Comparison of ENCODE assay signal across 1 cellular context in the genomic region with DNA sequence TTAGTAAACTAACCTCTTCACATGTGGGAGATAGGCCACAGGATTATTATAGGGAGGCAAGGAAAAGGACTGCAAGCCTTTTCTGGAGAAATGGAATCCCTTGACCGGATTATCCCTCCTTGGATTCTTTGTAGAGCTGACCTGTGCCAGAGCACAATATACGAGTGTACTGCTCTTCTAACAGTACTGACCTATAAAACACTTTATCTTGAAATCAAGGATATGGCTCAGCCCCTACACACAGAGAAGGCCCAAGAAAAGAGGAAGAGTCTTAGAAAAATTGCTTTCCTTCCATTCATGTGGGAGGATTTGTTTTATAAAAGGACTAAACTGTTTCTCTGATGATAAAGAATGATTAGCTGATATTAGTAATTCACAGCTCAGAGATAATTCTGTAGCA.
A peak's percentile ranks its signal among the peaks of the same experiment; 100 is the strongest.
TF ChIP-seq lines count a peak whose summit lies in the region.

No MANE protein-coding gene starts in this region.

TF ChIP-seq in K562, 482 proteins besides CTCF, POLR2A, EP300 and RAD21 (continued from another document and continues in another):
- TF ChIP-seq, protein P1, sequence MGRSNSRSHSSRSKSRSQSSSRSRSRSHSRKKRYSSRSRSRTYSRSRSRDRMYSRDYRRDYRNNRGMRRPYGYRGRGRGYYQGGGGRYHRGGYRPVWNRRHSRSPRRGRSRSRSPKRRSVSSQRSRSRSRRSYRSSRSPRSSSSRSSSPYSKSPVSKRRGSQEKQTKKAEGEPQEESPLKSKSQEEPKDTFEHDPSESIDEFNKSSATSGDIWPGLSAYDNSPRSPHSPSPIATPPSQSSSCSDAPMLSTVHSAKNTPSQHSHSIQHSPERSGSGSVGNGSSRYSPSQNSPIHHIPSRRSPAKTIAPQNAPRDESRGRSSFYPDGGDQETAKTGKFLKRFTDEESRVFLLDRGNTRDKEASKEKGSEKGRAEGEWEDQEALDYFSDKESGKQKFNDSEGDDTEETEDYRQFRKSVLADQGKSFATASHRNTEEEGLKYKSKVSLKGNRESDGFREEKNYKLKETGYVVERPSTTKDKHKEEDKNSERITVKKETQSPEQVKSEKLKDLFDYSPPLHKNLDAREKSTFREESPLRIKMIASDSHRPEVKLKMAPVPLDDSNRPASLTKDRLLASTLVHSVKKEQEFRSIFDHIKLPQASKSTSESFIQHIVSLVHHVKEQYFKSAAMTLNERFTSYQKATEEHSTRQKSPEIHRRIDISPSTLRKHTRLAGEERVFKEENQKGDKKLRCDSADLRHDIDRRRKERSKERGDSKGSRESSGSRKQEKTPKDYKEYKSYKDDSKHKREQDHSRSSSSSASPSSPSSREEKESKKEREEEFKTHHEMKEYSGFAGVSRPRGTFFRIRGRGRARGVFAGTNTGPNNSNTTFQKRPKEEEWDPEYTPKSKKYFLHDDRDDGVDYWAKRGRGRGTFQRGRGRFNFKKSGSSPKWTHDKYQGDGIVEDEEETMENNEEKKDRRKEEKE (IDR thresholded peaks at IDR 0.05; ENCODE audit: borderline replicate concordance in 1 of 2, control insufficient read depth in 1 of 2, low read depth in 2 of 2, low read length in 1 of 2) = no peak
- TF ChIP-seq, protein P2, sequence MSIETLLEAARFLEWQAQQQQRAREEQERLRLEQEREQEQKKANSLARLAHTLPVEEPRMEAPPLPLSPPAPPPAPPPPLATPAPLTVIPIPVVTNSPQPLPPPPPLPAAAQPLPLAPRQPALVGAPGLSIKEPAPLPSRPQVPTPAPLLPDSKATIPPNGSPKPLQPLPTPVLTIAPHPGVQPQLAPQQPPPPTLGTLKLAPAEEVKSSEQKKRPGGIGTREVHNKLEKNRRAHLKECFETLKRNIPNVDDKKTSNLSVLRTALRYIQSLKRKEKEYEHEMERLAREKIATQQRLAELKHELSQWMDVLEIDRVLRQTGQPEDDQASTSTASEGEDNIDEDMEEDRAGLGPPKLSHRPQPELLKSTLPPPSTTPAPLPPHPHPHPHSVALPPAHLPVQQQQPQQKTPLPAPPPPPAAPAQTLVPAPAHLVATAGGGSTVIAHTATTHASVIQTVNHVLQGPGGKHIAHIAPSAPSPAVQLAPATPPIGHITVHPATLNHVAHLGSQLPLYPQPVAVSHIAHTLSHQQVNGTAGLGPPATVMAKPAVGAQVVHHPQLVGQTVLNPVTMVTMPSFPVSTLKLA (conservative IDR thresholded peaks at IDR 0.05) = 0 out of 4 replicates have a peak, but pooled peaks of 1 of the 2 experiments have one; percentile 1
- TF ChIP-seq RUNX1 (IDR thresholded peaks at IDR 0.05; ENCODE audit: low read depth) (no peak), COPS2 (conservative IDR thresholded peaks at IDR 0.05) (no peak), ZSCAN32 (CRISPR knock-in tag; IDR thresholded peaks at IDR 0.05) (no peak), SMARCC2 (IDR thresholded peaks at IDR 0.05; ENCODE audit: low read depth) (peak; percentile 33; the same call in 1 of the 2 replicates), MEIS2 (IDR thresholded peaks at IDR 0.05; ENCODE audit: partially characterized antibody) (no peak), MCM2 (IDR thresholded peaks at IDR 0.05; ENCODE audit: low read depth) (no peak), HDAC2 (IDR thresholded peaks at IDR 0.05) (no peak), GATA2 (CRISPR knock-in tag; IDR thresholded peaks at IDR 0.05) (peak; percentile 82), ZC3H4 (CRISPR knock-in tag; IDR thresholded peaks at IDR 0.05; ENCODE audit: borderline replicate concordance) (no peak), HMG20B (CRISPR knock-in tag; IDR thresholded peaks at IDR 0.05) (no peak), ZBTB8A (IDR thresholded peaks at IDR 0.05; ENCODE audit: partially characterized antibody) (no peak), CXXC5 (CRISPR knock-in tag; IDR thresholded peaks at IDR 0.05) (0 out of 2 replicates have a peak, but pooled peaks have one; percentile 6), SMARCE1 (IDR thresholded peaks at IDR 0.05) (0 out of 2 replicates have a peak, but pooled peaks have one; percentile 56), HDAC8 (tag; IDR thresholded peaks at IDR 0.05) (no peak), RBM25 (IDR thresholded peaks at IDR 0.05; ENCODE audit: low read depth, low read length, severe bottlenecking) (no peak), NRF1 (conservative IDR thresholded peaks at IDR 0.05 in 1 of 2, IDR thresholded peaks at IDR 0.05 in 1 of 2) (no peak), ARID1B (IDR thresholded peaks at IDR 0.05) (peak; percentile 59), MYNN (IDR thresholded peaks at IDR 0.05) (no peak), MYNN (CRISPR knock-in tag; IDR thresholded peaks at IDR 0.05) (no peak), ZFX (CRISPR knock-in tag; IDR thresholded peaks at IDR 0.05) (no peak), ZNF121 (CRISPR knock-in tag; conservative IDR thresholded peaks at IDR 0.05) (no peak), RB1 (IDR thresholded peaks at IDR 0.05; ENCODE audit: low read depth) (no peak), SOX6 (IDR thresholded peaks at IDR 0.05) (peak; percentile 15; the same call in 1 of the 2 replicates)
- TF ChIP-seq, protein P3, sequence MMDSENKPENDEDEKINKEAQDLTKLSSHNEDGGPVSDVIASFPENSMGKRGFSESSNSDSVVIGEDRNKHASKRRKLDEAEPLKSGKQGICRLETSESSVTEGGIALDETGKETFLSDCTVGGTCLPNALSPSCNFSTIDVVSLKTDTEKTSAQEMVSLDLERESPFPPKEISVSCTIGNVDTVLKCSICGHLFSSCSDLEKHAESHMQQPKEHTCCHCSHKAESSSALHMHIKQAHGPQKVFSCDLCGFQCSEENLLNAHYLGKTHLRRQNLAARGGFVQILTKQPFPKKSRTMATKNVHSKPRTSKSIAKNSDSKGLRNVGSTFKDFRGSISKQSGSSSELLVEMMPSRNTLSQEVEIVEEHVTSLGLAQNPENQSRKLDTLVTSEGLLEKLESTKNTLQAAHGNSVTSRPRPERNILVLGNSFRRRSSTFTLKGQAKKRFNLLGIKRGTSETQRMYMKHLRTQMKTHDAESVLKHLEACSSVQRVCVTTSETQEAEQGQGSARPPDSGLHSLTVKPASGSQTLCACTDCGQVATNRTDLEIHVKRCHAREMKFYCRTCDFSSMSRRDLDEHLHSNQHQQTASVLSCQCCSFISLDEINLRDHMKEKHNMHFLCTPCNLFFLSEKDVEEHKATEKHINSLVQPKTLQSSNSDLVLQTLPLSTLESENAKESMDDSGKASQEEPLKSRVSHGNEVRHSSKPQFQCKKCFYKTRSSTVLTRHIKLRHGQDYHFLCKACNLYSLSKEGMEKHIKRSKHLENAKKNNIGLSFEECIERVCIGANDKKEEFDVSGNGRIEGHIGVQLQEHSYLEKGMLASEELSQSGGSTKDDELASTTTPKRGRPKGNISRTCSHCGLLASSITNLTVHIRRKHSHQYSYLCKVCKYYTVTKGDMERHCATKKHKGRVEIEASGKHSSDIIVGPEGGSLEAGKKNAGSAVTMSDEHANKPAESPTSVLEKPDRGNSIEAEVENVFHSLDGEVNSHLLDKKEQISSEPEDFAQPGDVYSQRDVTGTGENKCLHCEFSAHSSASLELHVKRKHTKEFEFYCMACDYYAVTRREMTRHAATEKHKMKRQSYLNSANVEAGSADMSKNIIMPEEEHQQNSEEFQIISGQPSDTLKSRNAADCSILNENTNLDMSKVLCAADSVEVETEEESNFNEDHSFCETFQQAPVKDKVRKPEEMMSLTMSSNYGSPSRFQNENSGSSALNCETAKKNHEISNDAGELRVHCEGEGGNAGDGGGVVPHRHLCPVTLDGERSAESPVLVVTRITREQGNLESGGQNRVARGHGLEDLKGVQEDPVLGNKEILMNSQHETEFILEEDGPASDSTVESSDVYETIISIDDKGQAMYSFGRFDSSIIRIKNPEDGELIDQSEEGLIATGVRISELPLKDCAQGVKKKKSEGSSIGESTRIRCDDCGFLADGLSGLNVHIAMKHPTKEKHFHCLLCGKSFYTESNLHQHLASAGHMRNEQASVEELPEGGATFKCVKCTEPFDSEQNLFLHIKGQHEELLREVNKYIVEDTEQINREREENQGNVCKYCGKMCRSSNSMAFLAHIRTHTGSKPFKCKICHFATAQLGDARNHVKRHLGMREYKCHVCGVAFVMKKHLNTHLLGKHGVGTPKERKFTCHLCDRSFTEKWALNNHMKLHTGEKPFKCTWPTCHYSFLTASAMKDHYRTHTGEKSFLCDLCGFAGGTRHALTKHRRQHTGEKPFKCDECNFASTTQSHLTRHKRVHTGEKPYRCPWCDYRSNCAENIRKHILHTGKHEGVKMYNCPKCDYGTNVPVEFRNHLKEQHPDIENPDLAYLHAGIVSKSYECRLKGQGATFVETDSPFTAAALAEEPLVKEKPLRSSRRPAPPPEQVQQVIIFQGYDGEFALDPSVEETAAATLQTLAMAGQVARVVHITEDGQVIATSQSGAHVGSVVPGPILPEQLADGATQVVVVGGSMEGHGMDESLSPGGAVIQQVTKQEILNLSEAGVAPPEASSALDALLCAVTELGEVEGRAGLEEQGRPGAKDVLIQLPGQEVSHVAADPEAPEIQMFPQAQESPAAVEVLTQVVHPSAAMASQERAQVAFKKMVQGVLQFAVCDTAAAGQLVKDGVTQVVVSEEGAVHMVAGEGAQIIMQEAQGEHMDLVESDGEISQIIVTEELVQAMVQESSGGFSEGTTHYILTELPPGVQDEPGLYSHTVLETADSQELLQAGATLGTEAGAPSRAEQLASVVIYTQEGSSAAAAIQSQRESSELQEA (IDR thresholded peaks at IDR 0.05; ENCODE audit: low read depth) = no peak
- TF ChIP-seq, protein P4, sequence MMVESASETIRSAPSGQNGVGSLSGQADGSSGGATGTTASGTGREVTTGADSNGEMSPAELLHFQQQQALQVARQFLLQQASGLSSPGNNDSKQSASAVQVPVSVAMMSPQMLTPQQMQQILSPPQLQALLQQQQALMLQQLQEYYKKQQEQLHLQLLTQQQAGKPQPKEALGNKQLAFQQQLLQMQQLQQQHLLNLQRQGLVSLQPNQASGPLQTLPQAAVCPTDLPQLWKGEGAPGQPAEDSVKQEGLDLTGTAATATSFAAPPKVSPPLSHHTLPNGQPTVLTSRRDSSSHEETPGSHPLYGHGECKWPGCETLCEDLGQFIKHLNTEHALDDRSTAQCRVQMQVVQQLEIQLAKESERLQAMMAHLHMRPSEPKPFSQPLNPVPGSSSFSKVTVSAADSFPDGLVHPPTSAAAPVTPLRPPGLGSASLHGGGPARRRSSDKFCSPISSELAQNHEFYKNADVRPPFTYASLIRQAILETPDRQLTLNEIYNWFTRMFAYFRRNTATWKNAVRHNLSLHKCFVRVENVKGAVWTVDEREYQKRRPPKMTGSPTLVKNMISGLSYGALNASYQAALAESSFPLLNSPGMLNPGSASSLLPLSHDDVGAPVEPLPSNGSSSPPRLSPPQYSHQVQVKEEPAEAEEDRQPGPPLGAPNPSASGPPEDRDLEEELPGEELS (CRISPR knock-in tag; IDR thresholded peaks at IDR 0.05; ENCODE audit: borderline replicate concordance) = no peak
- TF ChIP-seq, protein P5, sequence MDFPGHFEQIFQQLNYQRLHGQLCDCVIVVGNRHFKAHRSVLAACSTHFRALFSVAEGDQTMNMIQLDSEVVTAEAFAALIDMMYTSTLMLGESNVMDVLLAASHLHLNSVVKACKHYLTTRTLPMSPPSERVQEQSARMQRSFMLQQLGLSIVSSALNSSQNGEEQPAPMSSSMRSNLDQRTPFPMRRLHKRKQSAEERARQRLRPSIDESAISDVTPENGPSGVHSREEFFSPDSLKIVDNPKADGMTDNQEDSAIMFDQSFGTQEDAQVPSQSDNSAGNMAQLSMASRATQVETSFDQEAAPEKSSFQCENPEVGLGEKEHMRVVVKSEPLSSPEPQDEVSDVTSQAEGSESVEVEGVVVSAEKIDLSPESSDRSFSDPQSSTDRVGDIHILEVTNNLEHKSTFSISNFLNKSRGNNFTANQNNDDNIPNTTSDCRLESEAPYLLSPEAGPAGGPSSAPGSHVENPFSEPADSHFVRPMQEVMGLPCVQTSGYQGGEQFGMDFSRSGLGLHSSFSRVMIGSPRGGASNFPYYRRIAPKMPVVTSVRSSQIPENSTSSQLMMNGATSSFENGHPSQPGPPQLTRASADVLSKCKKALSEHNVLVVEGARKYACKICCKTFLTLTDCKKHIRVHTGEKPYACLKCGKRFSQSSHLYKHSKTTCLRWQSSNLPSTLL (IDR thresholded peaks at IDR 0.05) = no peak
- TF ChIP-seq, protein P6, sequence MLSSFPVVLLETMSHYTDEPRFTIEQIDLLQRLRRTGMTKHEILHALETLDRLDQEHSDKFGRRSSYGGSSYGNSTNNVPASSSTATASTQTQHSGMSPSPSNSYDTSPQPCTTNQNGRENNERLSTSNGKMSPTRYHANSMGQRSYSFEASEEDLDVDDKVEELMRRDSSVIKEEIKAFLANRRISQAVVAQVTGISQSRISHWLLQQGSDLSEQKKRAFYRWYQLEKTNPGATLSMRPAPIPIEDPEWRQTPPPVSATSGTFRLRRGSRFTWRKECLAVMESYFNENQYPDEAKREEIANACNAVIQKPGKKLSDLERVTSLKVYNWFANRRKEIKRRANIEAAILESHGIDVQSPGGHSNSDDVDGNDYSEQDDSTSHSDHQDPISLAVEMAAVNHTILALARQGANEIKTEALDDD (IDR thresholded peaks at IDR 0.05) = peak; percentile 87
- TF ChIP-seq, protein P7, sequence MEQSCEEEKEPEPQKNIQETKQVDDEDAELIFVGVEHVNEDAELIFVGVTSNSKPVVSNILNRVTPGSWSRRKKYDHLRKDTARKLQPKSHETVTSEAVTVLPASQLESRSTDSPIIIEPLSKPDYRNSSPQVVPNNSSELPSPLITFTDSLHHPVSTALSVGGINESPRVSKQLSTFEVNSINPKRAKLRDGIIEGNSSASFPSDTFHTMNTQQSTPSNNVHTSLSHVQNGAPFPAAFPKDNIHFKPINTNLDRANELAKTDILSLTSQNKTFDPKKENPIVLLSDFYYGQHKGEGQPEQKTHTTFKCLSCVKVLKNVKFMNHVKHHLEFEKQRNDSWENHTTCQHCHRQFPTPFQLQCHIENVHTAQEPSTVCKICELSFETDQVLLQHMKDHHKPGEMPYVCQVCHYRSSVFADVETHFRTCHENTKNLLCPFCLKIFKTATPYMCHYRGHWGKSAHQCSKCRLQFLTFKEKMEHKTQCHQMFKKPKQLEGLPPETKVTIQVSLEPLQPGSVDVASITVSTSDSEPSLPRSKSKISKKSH (CRISPR knock-in tag; IDR thresholded peaks at IDR 0.05) = no peak
- TF ChIP-seq, protein P8, sequence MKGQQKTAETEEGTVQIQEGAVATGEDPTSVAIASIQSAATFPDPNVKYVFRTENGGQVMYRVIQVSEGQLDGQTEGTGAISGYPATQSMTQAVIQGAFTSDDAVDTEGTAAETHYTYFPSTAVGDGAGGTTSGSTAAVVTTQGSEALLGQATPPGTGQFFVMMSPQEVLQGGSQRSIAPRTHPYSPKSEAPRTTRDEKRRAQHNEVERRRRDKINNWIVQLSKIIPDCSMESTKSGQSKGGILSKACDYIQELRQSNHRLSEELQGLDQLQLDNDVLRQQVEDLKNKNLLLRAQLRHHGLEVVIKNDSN (CRISPR knock-in tag; IDR thresholded peaks at IDR 0.05) = no peak
- TF ChIP-seq, protein P9, sequence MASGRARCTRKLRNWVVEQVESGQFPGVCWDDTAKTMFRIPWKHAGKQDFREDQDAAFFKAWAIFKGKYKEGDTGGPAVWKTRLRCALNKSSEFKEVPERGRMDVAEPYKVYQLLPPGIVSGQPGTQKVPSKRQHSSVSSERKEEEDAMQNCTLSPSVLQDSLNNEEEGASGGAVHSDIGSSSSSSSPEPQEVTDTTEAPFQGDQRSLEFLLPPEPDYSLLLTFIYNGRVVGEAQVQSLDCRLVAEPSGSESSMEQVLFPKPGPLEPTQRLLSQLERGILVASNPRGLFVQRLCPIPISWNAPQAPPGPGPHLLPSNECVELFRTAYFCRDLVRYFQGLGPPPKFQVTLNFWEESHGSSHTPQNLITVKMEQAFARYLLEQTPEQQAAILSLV (tag; IDR thresholded peaks at IDR 0.05) = no peak
